ENCODE assay signal across 17 cellular contexts in genomic region chr2:202908186-202908585, GRCh38.
"Had no signal": no experiment of that assay in that cellular context is flagged by ENCODE, and none has a peak within 500 bp of the region (broad histone marks: within the 10 kb centered on the region; RNA-seq: fewer than 3 reads in every experiment).

No MANE protein-coding gene starts in this region.

- FAIRE-seq: colon, endothelial cell of umbilical vein had no signal

- H3K36me3 ChIP-seq: ovary, thyroid gland, vagina had no signal

- DNase-seq: activated CD4-positive, alpha-beta T cell treated with anti-CD3 and anti-CD28 coated beads for 4 hours; activated gamma-delta T cell treated with Interleukin-2 at 50 U/mL for 16 hours; activated T-cell treated with anti-CD3 and anti-CD28 coated beads, Interleukin-2, amount 50 U/mL, for 48 hours; foreskin keratinocyte; head of caudate nucleus; mammary epithelial cell; naive thymus-derived CD4-positive, alpha-beta T cell; ovary; stimulated activated CD4-positive, alpha-beta T cell treated with anti-CD3 and anti-CD28 coated beads, Interleukin-4, amount 100 ng/mL, for 4 hours; T-helper 1 cell; thyroid gland had no signal

- H3K27ac ChIP-seq: ascending aorta, cardiac muscle cell, foreskin keratinocyte, ovary, thyroid gland, vagina, VCaP had no signal

- H3K27me3 Mint-ChIP-seq: naive thymus-derived CD4-positive, alpha-beta T cell had no signal

- H3K9me3 ChIP-seq: ascending aorta, ovary, thyroid gland, vagina had no signal

- ATAC-seq: foreskin keratinocyte; naive thymus-derived CD4-positive, alpha-beta T cell had no signal

- H3K4me3 ChIP-seq: ascending aorta, cardiac muscle cell, ovary, thyroid gland, vagina had no signal

- H3K27me3 ChIP-seq: ascending aorta, cardiac muscle cell, foreskin keratinocyte, ovary, thyroid gland, vagina had no signal
